In genomic region chr7:95476904-95477594, GRCh38 we compare ENCODE assay signal across 8 cellular contexts.
DNase-seq lines count a peak whose midpoint lies in the region; ATAC-seq, FAIRE-seq and TF ChIP-seq lines count a peak whose summit lies in the region.

No MANE protein-coding gene starts in this region.

- H3K4me3 ChIP-seq in DND-41 (ENCODE audit: low read depth in 1 of 2, low read length in 2 of 2) (no peak overlapping the region), parathyroid adenoma (ENCODE audit: low read depth, low read length) (peak overlapping the region; percentile 32)

- FAIRE-seq in RCC 7860 (lab: Jason Lieb, UNC) = peak; percentile 95

- H3K9ac ChIP-seq in DND-41 (ENCODE audit: low read depth, low read length) (peak overlapping the region; percentile 20; the same call in 1 of the 2 replicates), parathyroid adenoma (no peak overlapping the region)

- H3K9me3 ChIP-seq in DND-41 (ENCODE audit: insufficient read depth, low read length, severe bottlenecking) (no peaks in the 10 kb centered on the region), parathyroid adenoma (ENCODE audit: control insufficient read depth, low read length) (no peaks in the 10 kb centered on the region)

- peak overlapping the region; percentile 70 for H2AFZ ChIP-seq in DND-41 (ENCODE audit: low read depth, low read length)
- H2AFZ ChIP-seq in parathyroid adenoma = peak overlapping the region; percentile 38

- H3K27ac ChIP-seq in DND-41 (ENCODE audit: low read length) (peak overlapping the region; percentile 73), parathyroid adenoma (no peak overlapping the region)

- H3K4me1 ChIP-seq in DND-41 (ENCODE audit: insufficient read depth, low read length) = peaks cover 33% of the 10 kb centered on the region
- no peaks in the 10 kb centered on the region for H3K4me1 ChIP-seq in parathyroid adenoma

- TF ChIP-seq CTCF in DND-41 (IDR thresholded peaks at IDR 0.05; ENCODE audit: borderline replicate concordance, extremely low read depth, low read length, poor library complexity, severe bottlenecking) (peak; percentile 85), parathyroid adenoma (IDR thresholded peaks at IDR 0.05) (peak; percentile 77)

- H3K79me2 ChIP-seq in DND-41 (ENCODE audit: insufficient read depth, low read length) = no peaks in the 10 kb centered on the region
- H3K79me2 ChIP-seq in parathyroid adenoma = no peaks in the 10 kb centered on the region

- no peaks in the 10 kb centered on the region for H3K36me3 ChIP-seq in DND-41 (ENCODE audit: insufficient read depth, low read length)
- no peaks in the 10 kb centered on the region for H3K36me3 ChIP-seq in parathyroid adenoma (ENCODE audit: control insufficient read depth, insufficient read depth, low read length)

- ATAC-seq in DND-41 (ENCODE audit: insufficient read depth, low read depth) (peak; percentile 83), GM21786 (IDR thresholded peaks at IDR 0.05; ENCODE audit: unreplicated experiment) (peak; percentile 65)

- DNase-seq in DND-41 = peak; percentile 73
- DNase-seq in Kasumi-1 (lab: John Stamatoyannopoulos, UW) = peak; percentile 68 to 85
- DNase-seq in RCC 7860 (ENCODE audit: low spot score) = peak; percentile 80
- peak; percentile 43 for DNase-seq in activated naive CD4-positive, alpha-beta T cell treated with Interleukin-2 at 50 U/mL for 16 hours
- peak; percentile 82 for DNase-seq in globus pallidus (ENCODE audit: low spot score)
- DNase-seq in cerebellar nuclear complex (lab: John Stamatoyannopoulos, UW) = no peak

- no peaks in the 10 kb centered on the region for H4K20me1 ChIP-seq in DND-41 (ENCODE audit: insufficient read depth, low read length)

- H3K4me2 ChIP-seq in DND-41 (ENCODE audit: insufficient read depth, low read length) (peak overlapping the region; percentile 37; the same call in 1 of the 2 replicates), parathyroid adenoma (ENCODE audit: low read length) (peak overlapping the region; percentile 34)

- H3K27me3 ChIP-seq in DND-41 (ENCODE audit: insufficient read depth, low read length, poor library complexity) = no peaks in the 10 kb centered on the region
- H3K27me3 ChIP-seq in parathyroid adenoma (ENCODE audit: control insufficient read depth, insufficient read depth, low read length) = no peaks in the 10 kb centered on the region

Comparison
In these comparisons a context has a peak if more than half of its experiments do, and no peak if none do; other contexts are left out.
1. DNase-seq: peak in DND-41 (single experiment), Kasumi-1 (2 of 2), RCC 7860 (single experiment), activated naive CD4-positive, alpha-beta T cell treated with Interleukin-2 at 50 U/mL for 16 hours (single experiment) and globus pallidus (single experiment); none in cerebellar nuclear complex (0 of 2).